ENCODE assay signal across 9 cellular contexts in the genomic region with DNA sequence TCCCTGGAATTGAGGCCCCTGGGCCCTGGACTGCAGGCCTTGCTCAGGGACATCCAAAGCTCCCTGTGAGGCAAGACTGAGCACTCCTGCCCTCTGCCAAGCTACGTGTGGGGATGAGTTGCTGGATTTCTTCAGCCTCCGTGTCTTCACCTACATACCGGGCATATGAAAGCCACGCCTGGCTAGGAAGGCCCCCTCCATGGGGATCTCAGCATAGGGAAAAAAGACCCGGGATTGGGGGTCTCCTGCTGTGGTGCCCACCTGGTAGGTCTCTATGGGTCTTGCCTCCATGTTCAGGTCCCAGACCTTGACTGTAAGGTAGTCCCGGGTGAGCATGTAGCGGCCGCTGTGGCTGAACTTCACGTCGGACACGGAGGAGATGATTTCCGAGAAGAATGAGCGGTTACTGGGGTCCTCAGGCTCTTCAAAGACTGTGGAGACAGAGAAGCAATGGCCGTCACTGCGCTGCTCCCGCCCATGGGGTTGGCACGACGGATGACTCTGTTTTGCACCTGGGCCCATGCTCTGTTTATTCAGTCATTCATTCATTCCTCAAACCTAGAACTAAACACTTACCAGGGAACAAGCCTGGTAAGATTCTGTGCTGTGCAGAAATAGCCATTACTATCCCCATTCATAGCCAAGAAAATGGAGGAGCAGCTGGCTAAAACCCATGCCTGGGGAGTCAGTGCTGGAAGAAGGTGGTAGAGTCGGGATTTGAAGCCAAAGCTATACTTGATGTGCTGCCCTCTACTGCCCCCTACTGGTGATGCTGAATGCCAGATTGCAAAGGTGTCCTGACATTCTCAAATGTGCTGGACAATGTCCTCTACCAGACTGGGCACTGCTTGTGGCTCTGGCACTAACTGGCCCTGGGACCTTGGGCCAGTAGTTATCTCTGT.
DNase-seq lines count a peak whose midpoint lies in the region; ATAC-seq, FAIRE-seq and TF ChIP-seq lines count a peak whose summit lies in the region.
"Had no signal": no experiment of that assay in that cellular context is flagged by ENCODE, and none has a peak within 500 bp of the region (broad histone marks: within the 10 kb centered on the region; RNA-seq: fewer than 3 reads in every experiment).

No MANE protein-coding gene starts in this region.

- CTCF ChIA-PET in HCT116 (lab: Charles Lee), result interaction anchor here (0.6 to 12.2 kb wide), 11 partner anchors 9 to 330 kb away, joined by 3 to 201 read pairs (median 7); no protein-coding TSS in a partner anchor

- H3F3A ChIP-seq in neural cell (ENCODE audit: insufficient read depth, low read length, poor library complexity, severe bottlenecking), result no peaks in the 10 kb centered on the region

- H2AFZ ChIP-seq in HCT116 (ENCODE audit: low read depth, low read length, poor library complexity, severe bottlenecking) (no peak overlapping the region), neural cell (ENCODE audit: low read depth, low read length) (no peak overlapping the region)

- H4K20me1 ChIP-seq in HCT116 (ENCODE audit: insufficient read depth) (no peaks in the 10 kb centered on the region; the same call in 1 of the 2 replicates), neural cell (ENCODE audit: insufficient read depth) (no peaks in the 10 kb centered on the region)

- RAD21 ChIA-PET in HCT116 (lab: Charles Lee; ENCODE audit: low non-redundant PET in 1 of 2, low total read pairs in 2 of 2, uncharacterized antibody in 2 of 2, unreplicated experiment in 2 of 2), result no interaction called here

- no peak for TF ChIP-seq EP300 in neural cell (conservative IDR thresholded peaks at IDR 0.05; ENCODE audit: poor library complexity, severe bottlenecking)

- H3K9me2 ChIP-seq in HCT116 (ENCODE audit: insufficient read depth), result no peaks in the 10 kb centered on the region
- no peaks in the 10 kb centered on the region for H3K9me2 ChIP-seq in neural cell (ENCODE audit: insufficient read depth, low read length)

- intact Hi-C loops in HCT116 (cut with micrococcal nuclease), result loop anchor here (10.0 kb wide), 1 partner anchor 351 kb away; no protein-coding TSS in a partner anchor

- H3K4me3 ChIP-seq in HCT116 (replicated peaks in 1 of 2; ENCODE audit: low read depth in 1 of 2, low read length in 2 of 2) (no peak overlapping the region), astrocyte of the cerebellum (ENCODE audit: low read depth, low read length) (no peak overlapping the region), neural cell (ENCODE audit: low read length) (no peak overlapping the region)

- H3K36me3 ChIP-seq in HCT116 (ENCODE audit: control insufficient read depth in 1 of 2, insufficient read depth in 2 of 2, low read length in 2 of 2) (no peaks in the 10 kb centered on the region), neural cell (ENCODE audit: insufficient read depth, low read length) (no peaks in the 10 kb centered on the region)

- no peak for TF ChIP-seq POLR2A in HCT116 (IDR thresholded peaks at IDR 0.05; ENCODE audit: borderline replicate concordance, extremely low read depth, insufficient read depth, insufficient read length)

- no peaks in the 10 kb centered on the region for H3K9me3 ChIP-seq in HCT116 (ENCODE audit: control insufficient read depth in 1 of 2, insufficient read depth in 1 of 2, low read depth in 1 of 2, low read length in 2 of 2)
- H3K9me3 ChIP-seq in neural cell (ENCODE audit: low read length), result peaks cover 4% of the 10 kb centered on the region

- TF ChIP-seq CTCF in HCT116 (IDR thresholded peaks at IDR 0.05 in 2 of 3, conservative IDR thresholded peaks at IDR 0.05 in 1 of 3; ENCODE audit: borderline replicate concordance in 1 of 3, insufficient read depth in 1 of 3, low read depth in 2 of 3, low read length in 2 of 3) (peak; percentile 23 to 83 (median 78); a peak in 5 of 6 replicates), astrocyte of the cerebellum (IDR thresholded peaks at IDR 0.05; ENCODE audit: low read depth, low read length, missing control alignments) (peak; percentile 51), neural cell (IDR thresholded peaks at IDR 0.05; ENCODE audit: poor library complexity, severe bottlenecking) (peak; percentile 44)

- TF ChIP-seq RAD21 in HCT116 (IDR thresholded peaks at IDR 0.05; ENCODE audit: low read depth) (peak; percentile 26; the same call in 1 of the 2 replicates), neural cell (conservative IDR thresholded peaks at IDR 0.05) (no peak)

- no peak; the same call in 1 of the 2 replicates for ATAC-seq in HCT116

- H3K79me2 ChIP-seq in HCT116 (ENCODE audit: insufficient read depth, low read length), result no peaks in the 10 kb centered on the region
- H3K79me2 ChIP-seq in neural cell (replicated peaks; ENCODE audit: insufficient read depth, low read length), result no peaks in the 10 kb centered on the region

- BruUV-seq in HCT116 (replicated peaks; lab: Mats Ljungman, UMichigan), result no TSS peak

- no peak overlapping the region for H3K4me2 ChIP-seq in HCT116 (ENCODE audit: low read length)
- H3K4me2 ChIP-seq in neural cell (ENCODE audit: low read length), result no peak overlapping the region

- FAIRE-seq in GM19239 (lab: Jason Lieb, UNC), result no peak

- DNase-seq in activated CD4-positive, CD25-positive, alpha-beta regulatory T cell treated with anti-CD3 and anti-CD28 coated beads, Interleukin-2, amount 50 U/mL, for 72 hours, result peak; percentile 48
- DNase-seq in activated CD4-positive, CD25-positive, alpha-beta regulatory T cell (lab: John Stamatoyannopoulos, UW), result no peak
- DNase-seq in HCT116 (ENCODE audit: low read depth, low spot score), result no peak
- no peak for DNase-seq in astrocyte of the cerebellum (ENCODE audit: low read depth)
- no peak for DNase-seq in GM19239 (ENCODE audit: insufficient read length, low spot score)
- DNase-seq in stimulated activated naive CD4-positive, alpha-beta T cell (lab: John Stamatoyannopoulos, UW), result no peak
- no peak for DNase-seq in HPDE6-E6E7 (ENCODE audit: extremely low spot score)

- H3K9ac ChIP-seq in HCT116 (ENCODE audit: low read length) (no peak overlapping the region), neural cell (ENCODE audit: low read length) (no peak overlapping the region)

- in situ Hi-C loops in astrocyte of the cerebellum (cut with HindIII; ENCODE audit: low sequenced_read_pairs), result no loop called here

- H3K27ac ChIP-seq in HCT116 (ENCODE audit: low read depth, low read length) (no peak overlapping the region), neural cell (ENCODE audit: low read length) (no peak overlapping the region)
- H3K27ac ChIP-seq: epithelial cell of prostate had no signal

- 0 out of 2 replicates have a peak, but pooled peaks cover 3% of the 10 kb centered on the region for H3K27me3 ChIP-seq in HCT116 (ENCODE audit: insufficient read depth, low read length)
- no peaks in the 10 kb centered on the region for H3K27me3 ChIP-seq in neural cell (ENCODE audit: insufficient read depth, low read depth, low read length)

- peaks cover 11 to 16% of the 10 kb centered on the region in 2 experiments for H3K4me1 ChIP-seq in HCT116 (ENCODE audit: control insufficient read depth in 1 of 2, insufficient read depth in 2 of 2, low read length in 2 of 2)

- POLR2A ChIA-PET in HCT116 (lab: Charles Lee), result no interaction called here

TF ChIP-seq in HCT116, 20 proteins besides CTCF, POLR2A, EP300 and RAD21:
- TF ChIP-seq SP1 (IDR thresholded peaks at IDR 0.05; ENCODE audit: low read depth) (no peak), CBX3 (IDR thresholded peaks at IDR 0.05; ENCODE audit: low read depth) (0 out of 2 replicates have a peak, but pooled peaks have one; percentile 52)
- TF ChIP-seq, protein P1, sequence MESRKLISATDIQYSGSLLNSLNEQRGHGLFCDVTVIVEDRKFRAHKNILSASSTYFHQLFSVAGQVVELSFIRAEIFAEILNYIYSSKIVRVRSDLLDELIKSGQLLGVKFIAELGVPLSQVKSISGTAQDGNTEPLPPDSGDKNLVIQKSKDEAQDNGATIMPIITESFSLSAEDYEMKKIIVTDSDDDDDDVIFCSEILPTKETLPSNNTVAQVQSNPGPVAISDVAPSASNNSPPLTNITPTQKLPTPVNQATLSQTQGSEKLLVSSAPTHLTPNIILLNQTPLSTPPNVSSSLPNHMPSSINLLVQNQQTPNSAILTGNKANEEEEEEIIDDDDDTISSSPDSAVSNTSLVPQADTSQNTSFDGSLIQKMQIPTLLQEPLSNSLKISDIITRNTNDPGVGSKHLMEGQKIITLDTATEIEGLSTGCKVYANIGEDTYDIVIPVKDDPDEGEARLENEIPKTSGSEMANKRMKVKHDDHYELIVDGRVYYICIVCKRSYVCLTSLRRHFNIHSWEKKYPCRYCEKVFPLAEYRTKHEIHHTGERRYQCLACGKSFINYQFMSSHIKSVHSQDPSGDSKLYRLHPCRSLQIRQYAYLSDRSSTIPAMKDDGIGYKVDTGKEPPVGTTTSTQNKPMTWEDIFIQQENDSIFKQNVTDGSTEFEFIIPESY (IDR thresholded peaks at IDR 0.05; ENCODE audit: extremely low read depth, insufficient replicate concordance, low read length), result no peak

TF ChIP-seq in neural cell, 6 proteins besides CTCF, POLR2A, EP300 and RAD21 (continues in another document):
- TF ChIP-seq, protein P2, sequence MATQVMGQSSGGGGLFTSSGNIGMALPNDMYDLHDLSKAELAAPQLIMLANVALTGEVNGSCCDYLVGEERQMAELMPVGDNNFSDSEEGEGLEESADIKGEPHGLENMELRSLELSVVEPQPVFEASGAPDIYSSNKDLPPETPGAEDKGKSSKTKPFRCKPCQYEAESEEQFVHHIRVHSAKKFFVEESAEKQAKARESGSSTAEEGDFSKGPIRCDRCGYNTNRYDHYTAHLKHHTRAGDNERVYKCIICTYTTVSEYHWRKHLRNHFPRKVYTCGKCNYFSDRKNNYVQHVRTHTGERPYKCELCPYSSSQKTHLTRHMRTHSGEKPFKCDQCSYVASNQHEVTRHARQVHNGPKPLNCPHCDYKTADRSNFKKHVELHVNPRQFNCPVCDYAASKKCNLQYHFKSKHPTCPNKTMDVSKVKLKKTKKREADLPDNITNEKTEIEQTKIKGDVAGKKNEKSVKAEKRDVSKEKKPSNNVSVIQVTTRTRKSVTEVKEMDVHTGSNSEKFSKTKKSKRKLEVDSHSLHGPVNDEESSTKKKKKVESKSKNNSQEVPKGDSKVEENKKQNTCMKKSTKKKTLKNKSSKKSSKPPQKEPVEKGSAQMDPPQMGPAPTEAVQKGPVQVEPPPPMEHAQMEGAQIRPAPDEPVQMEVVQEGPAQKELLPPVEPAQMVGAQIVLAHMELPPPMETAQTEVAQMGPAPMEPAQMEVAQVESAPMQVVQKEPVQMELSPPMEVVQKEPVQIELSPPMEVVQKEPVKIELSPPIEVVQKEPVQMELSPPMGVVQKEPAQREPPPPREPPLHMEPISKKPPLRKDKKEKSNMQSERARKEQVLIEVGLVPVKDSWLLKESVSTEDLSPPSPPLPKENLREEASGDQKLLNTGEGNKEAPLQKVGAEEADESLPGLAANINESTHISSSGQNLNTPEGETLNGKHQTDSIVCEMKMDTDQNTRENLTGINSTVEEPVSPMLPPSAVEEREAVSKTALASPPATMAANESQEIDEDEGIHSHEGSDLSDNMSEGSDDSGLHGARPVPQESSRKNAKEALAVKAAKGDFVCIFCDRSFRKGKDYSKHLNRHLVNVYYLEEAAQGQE (IDR thresholded peaks at IDR 0.05; ENCODE audit: borderline replicate concordance), result no peak
- TF ChIP-seq POLR2AphosphoS5 (IDR thresholded peaks at IDR 0.05) (no peak), TAF1 (IDR thresholded peaks at IDR 0.05; ENCODE audit: low read depth) (no peak), SMC3 (conservative IDR thresholded peaks at IDR 0.05; ENCODE audit: poor library complexity) (no peak)
